In genomic region chr20:49751397-49751735, GRCh38 we compare ENCODE assay signal across 1 cellular context.
TF ChIP-seq lines count a peak whose summit lies in the region.

No MANE protein-coding gene starts in this region.

TF ChIP-seq in WTC11, 78 proteins besides CTCF, POLR2A, EP300 and RAD21:
- no peak for TF ChIP-seq CDX4 (CRISPR knock-in tag; IDR thresholded peaks at IDR 0.05; ENCODE audit: borderline replicate concordance)
- TF ChIP-seq, protein P1, sequence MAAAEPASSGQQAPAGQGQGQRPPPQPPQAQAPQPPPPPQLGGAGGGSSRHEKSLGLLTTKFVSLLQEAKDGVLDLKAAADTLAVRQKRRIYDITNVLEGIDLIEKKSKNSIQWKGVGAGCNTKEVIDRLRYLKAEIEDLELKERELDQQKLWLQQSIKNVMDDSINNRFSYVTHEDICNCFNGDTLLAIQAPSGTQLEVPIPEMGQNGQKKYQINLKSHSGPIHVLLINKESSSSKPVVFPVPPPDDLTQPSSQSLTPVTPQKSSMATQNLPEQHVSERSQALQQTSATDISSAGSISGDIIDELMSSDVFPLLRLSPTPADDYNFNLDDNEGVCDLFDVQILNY (CRISPR knock-in tag; IDR thresholded peaks at IDR 0.05), result no peak
- no peak for TF ChIP-seq ZNF512 (CRISPR knock-in tag; IDR thresholded peaks at IDR 0.05; ENCODE audit: borderline replicate concordance)
- no peak for TF ChIP-seq MYBL2 (CRISPR knock-in tag; IDR thresholded peaks at IDR 0.05)
- TF ChIP-seq MLX (CRISPR knock-in tag; IDR thresholded peaks at IDR 0.05), result no peak
- no peak for TF ChIP-seq ZNF317 (CRISPR knock-in tag; IDR thresholded peaks at IDR 0.05; ENCODE audit: borderline replicate concordance, low read depth)
- TF ChIP-seq ZNF263 (CRISPR knock-in tag; IDR thresholded peaks at IDR 0.05; ENCODE audit: low read depth), result no peak
- no peak for TF ChIP-seq ZNF396 (CRISPR knock-in tag; IDR thresholded peaks at IDR 0.05; ENCODE audit: borderline replicate concordance)
- no peak for TF ChIP-seq CREB1 (CRISPR knock-in tag; IDR thresholded peaks at IDR 0.05)
TF ChIP-seq in WTC11: peak in this region for 0.
